In genomic region chr5:134784241-134784920, GRCh38 we compare ENCODE assay signal across 10 cellular contexts. TPM values are rescaled to one million over a fixed set of nuclear protein-coding genes. Genes with fewer than 3 reads are reported as not detected.
DNase-seq lines count a peak whose midpoint lies in the region; TF ChIP-seq lines count a peak whose summit lies in the region.
"Had no signal": no experiment of that assay in that cellular context is flagged by ENCODE, and none has a peak within 500 bp of the region (broad histone marks: within the 10 kb centered on the region; RNA-seq: fewer than 3 reads in every experiment).

No MANE protein-coding gene starts in this region.

- intact Hi-C loops in A673 (cut with micrococcal nuclease; ENCODE audit: unreplicated experiment): loop anchor here (2.0 kb wide), 1 partner anchor 120 kb away; the partner anchor contains the start of gene PCBD2

- CTCF ChIA-PET in A673 (lab: Charles Lee): no interaction called here

- H3K36me3 ChIP-seq in A673 (ENCODE audit: insufficient read depth, low read length, poor library complexity, severe bottlenecking): peaks cover 88% of the 10 kb centered on the region

- H3K27me3 ChIP-seq in A673 (replicated peaks; ENCODE audit: insufficient read depth, low read depth, low read length, poor library complexity): no peaks in the 10 kb centered on the region
- H3K27me3 ChIP-seq: ascending aorta had no signal

- H3K4me3 ChIP-seq in A673 (ENCODE audit: low read depth, low read length, poor library complexity, severe bottlenecking) (no peak overlapping the region), foreskin fibroblast (ENCODE audit: low read depth in 1 of 2, low read length in 2 of 2) (no peak overlapping the region)
- H3K4me3 ChIP-seq: ascending aorta had no signal

- H3K4me1 ChIP-seq in A673 (ENCODE audit: insufficient read depth, low read length, poor library complexity, severe bottlenecking): no peaks in the 10 kb centered on the region
- H3K4me1 ChIP-seq: ascending aorta had no signal

- in situ Hi-C loops in SK-MEL-5 (cut with HindIII; ENCODE audit: low pct_unique_long_range_greater_than_20kb, low sequenced_read_pairs): no loop called here

- DNase-seq in A673 (ENCODE audit: low spot score): peak; percentile 27
- peak; percentile 17 for DNase-seq in SK-MEL-5 (ENCODE audit: low read depth, low spot score)
- peak in 1 of 2 donors; percentile 17 for DNase-seq in foreskin fibroblast
- DNase-seq in hippocampal formation (lab: John Stamatoyannopoulos, UW): no peak
- no peak for DNase-seq in superior temporal gyrus (ENCODE audit: extremely low spot score)
- DNase-seq in islet precursor cell: no peak
- DNase-seq in SK-N-DZ (ENCODE audit: low spot score): no peak
- DNase-seq: activated CD8-positive, alpha-beta memory T cell treated with anti-CD3 and anti-CD28 coated beads for 24 hours had no signal

- no peak overlapping the region for H3K27ac ChIP-seq in A673 (ENCODE audit: low read depth, low read length, poor library complexity, severe bottlenecking)
- H3K27ac ChIP-seq: ascending aorta had no signal

- POLR2A ChIA-PET in A673 (lab: Charles Lee; ENCODE audit: low non-redundant PET): no interaction called here

- TF ChIP-seq CTCF in A673 (conservative IDR thresholded peaks at IDR 0.05; ENCODE audit: low read depth, low read length): peak; percentile 41; the same call in 1 of the 2 replicates
- TF ChIP-seq CTCF in GM12872 (IDR thresholded peaks at IDR 0.05; ENCODE audit: insufficient read depth, low read depth, low read length): 0 out of 3 replicates have a peak, but pooled peaks have one; percentile 10
- peak; percentile 22 for TF ChIP-seq CTCF in foreskin fibroblast (IDR thresholded peaks at IDR 0.05; ENCODE audit: low read depth, low read length)

- H3K9me3 ChIP-seq in A673 (ENCODE audit: low read depth, low read length, poor library complexity, severe bottlenecking): no peaks in the 10 kb centered on the region
- H3K9me3 ChIP-seq: ascending aorta had no signal

- BruUV-seq in A673 (replicated peaks; lab: Mats Ljungman, UMichigan): no TSS peak

RNA-seq across cellular contexts. Expression of gene DDX46, which starts 25.8 kb away (rescaled TPM):
- 110 and 128 TPM in 2 replicates for total RNA-seq in A673 (2021)
- 19.6 and 20.0 TPM in 2 replicates for total RNA-seq in SK-MEL-5 (2014; rRNA removed; shearing (Covaris generic))
- polyA plus RNA-seq in SK-MEL-5 (2015; cell fraction: cytosol; rRNA removed): 28.8 and 33.9 TPM in 2 replicates
- polyA plus RNA-seq in SK-MEL-5 (2015; cell fraction: nucleus; rRNA removed): 92.8 and 95.9 TPM in 2 replicates
- polyA plus RNA-seq in SK-N-DZ (2014; cell fraction: cytosol; rRNA removed): 41.2 and 42.0 TPM in 2 replicates
- polyA plus RNA-seq in SK-N-DZ (2014; cell fraction: nucleus; rRNA removed): 81.1 and 112 TPM in 2 replicates

RNA-seq across cellular contexts. Expression of gene CAMLG, which starts 46.0 kb away (rescaled TPM):
- 37.6 and 38.8 TPM in 2 replicates for total RNA-seq in A673 (2021)
- total RNA-seq in SK-MEL-5 (2014; rRNA removed; shearing (Covaris generic)): 25.6 and 25.8 TPM in 2 replicates
- polyA plus RNA-seq in SK-MEL-5 (2015; cell fraction: cytosol; rRNA removed): 12.2 and 19.3 TPM in 2 replicates
- 3.1 and 4.6 TPM in 2 replicates for polyA plus RNA-seq in SK-MEL-5 (2015; cell fraction: nucleus; rRNA removed)
- 35.6 and 37.5 TPM in 2 replicates for polyA plus RNA-seq in SK-N-DZ (2014; cell fraction: cytosol; rRNA removed)
- 15.2 and 15.6 TPM in 2 replicates for polyA plus RNA-seq in SK-N-DZ (2014; cell fraction: nucleus; rRNA removed)

Comparison
In these comparisons a context has a peak if more than half of its experiments do, and no peak if none do; other contexts are left out.
1. DNase-seq: peak in A673 (single experiment) and SK-MEL-5 (single experiment); none in hippocampal formation (0 of 2), superior temporal gyrus (single experiment), islet precursor cell (single experiment) and SK-N-DZ (single experiment).
2. Peak in every context shown above with its lines, with median percentiles within 50 percentile points of each other: CTCF ChIP-seq.